Comparison of ENCODE assay signal across 8 cellular contexts in genomic region chr16:48623304-48624016, GRCh38. TPM values are rescaled to one million over a fixed set of nuclear protein-coding genes. Genes with fewer than 3 reads are reported as not detected.
DNase-seq lines count a peak whose midpoint lies in the region; ATAC-seq and TF ChIP-seq lines count a peak whose summit lies in the region.

No MANE protein-coding gene starts in this region.

- DNase-seq in GM12864 (ENCODE audit: low read depth) (no peak), NCI-H1092 (lab: John Stamatoyannopoulos, UW) (peak; percentile 64), T-helper 1 cell (peak; percentile 60 to 84 (median 71)), anterior cingulate cortex (lab: John Stamatoyannopoulos, UW) (peak in 55 of 58 donors; percentile 10 to 83 (median 63)), left ventricle myocardium superior (peak; percentile 91), psoas muscle (peak; percentile 82 to 89), vagina (ENCODE audit: extremely low spot score in 2 of 2) (peak; percentile 90 to 96)

- H3K4me1 ChIP-seq in psoas muscle = peaks cover 8% of the 10 kb centered on the region
- H3K4me1 ChIP-seq in vagina = peaks cover 19% of the 10 kb centered on the region

- intact Hi-C loops in left ventricle myocardium superior (cut with micrococcal nuclease) (no loop called here), psoas muscle (cut with DNase I) (loop anchor here (2.0 to 10.0 kb wide), 4 partner anchors 81 to 379 kb away; partner anchors contain the start of genes ABCC11 (in 2 of the 2) and LONP2 (in 2 of the 2)), vagina (cut with DNase I) (loop anchor here (10.0 kb wide), 2 partner anchors 89 to 269 kb away; no protein-coding TSS in a partner anchor)

- ATAC-seq in HG02571 (IDR thresholded peaks at IDR 0.05; ENCODE audit: unreplicated experiment) (peak; percentile 88), left ventricle myocardium superior (peak; percentile 96), psoas muscle (peak; percentile 96 to 99 (median 98))

- H3K9me3 ChIP-seq in psoas muscle (no peaks in the 10 kb centered on the region), vagina (no peaks in the 10 kb centered on the region)

- no peak for TF ChIP-seq POLR2A in vagina (IDR thresholded peaks at IDR 0.05)

- TF ChIP-seq CTCF in GM12864 (IDR thresholded peaks at IDR 0.05; ENCODE audit: low read depth, low read length, missing control alignments) (peak; percentile 96), psoas muscle (IDR thresholded peaks at IDR 0.05) (peak; percentile 99), vagina (IDR thresholded peaks at IDR 0.05) (peak; percentile 90 to 97 (median 92))

- H3K27ac ChIP-seq in psoas muscle = peak overlapping the region; percentile 55
- H3K27ac ChIP-seq in vagina = peak overlapping the region; percentile 83

- H3K27me3 ChIP-seq in psoas muscle (ENCODE audit: insufficient read depth in 3 of 3, low read length in 2 of 3) (peaks cover 0 to 1% (median 0%) of the 10 kb centered on the region in 3 donors), vagina (no peaks in the 10 kb centered on the region)

- peak overlapping the region; percentile 53 for H3K4me3 ChIP-seq in GM12864 (ENCODE audit: low read depth, low read length)
- H3K4me3 ChIP-seq in psoas muscle = peak overlapping the region; percentile 69
- peak overlapping the region; percentile 48 to 58 for H3K4me3 ChIP-seq in vagina

- WGBS in psoas muscle, 3 donors = 3 to 7% (median 4%) methylated on average over 36 of the region's 36 CpGs

- H3K36me3 ChIP-seq in psoas muscle (ENCODE audit: insufficient read depth in 1 of 2, low read depth in 1 of 2) (no peaks in the 10 kb centered on the region), vagina (no peaks in the 10 kb centered on the region)

RNA-seq across cellular contexts. Expression of gene N4BP1, which starts 13.5 kb away (rescaled TPM):
- 22.5 TPM for total RNA-seq in left ventricle myocardium superior
- total RNA-seq in psoas muscle = 10 to 100 TPM; 13.9 to 24.3 (median 17.4) TPM
- 10 to 100 TPM in 2 of 3 donors, 1 to 10 TPM in 1; 7.0 to 17.5 (median 15.5) TPM for polyA plus RNA-seq in psoas muscle
- total RNA-seq in vagina = 44.0 TPM
